18 cellular contexts compared by ENCODE assay signal in the genomic region with DNA sequence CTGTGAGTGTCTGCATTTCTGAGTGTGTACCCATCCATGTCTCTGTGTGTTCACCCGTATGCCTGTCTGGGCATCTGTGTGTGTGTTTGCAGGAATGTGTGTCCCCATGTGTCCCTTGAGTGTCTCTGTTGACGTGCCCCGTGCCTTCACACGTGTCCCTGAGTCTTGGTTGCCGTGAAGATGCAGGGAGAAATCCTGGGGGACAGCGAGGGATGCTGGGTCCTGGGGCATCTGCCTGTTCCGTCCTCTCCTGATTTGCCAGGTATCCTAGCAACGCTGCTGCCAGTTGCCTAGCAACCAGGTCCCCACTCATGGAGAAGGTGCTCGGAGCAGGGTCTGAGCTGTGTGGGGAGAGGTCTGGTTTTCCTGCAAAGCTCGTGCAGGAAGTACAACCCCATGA.
DNase-seq lines count a peak whose midpoint lies in the region; ATAC-seq lines count a peak whose summit lies in the region.
"Had no signal": no experiment of that assay in that cellular context is flagged by ENCODE, and none has a peak within 500 bp of the region (broad histone marks: within the 10 kb centered on the region; RNA-seq: fewer than 3 reads in every experiment).

No MANE protein-coding gene starts in this region.

- no peak for ATAC-seq in GM18517 (IDR thresholded peaks at IDR 0.05; ENCODE audit: unreplicated experiment)
- ATAC-seq: upper lobe of right lung had no signal

- DNase-seq in NCI-H345 (lab: John Stamatoyannopoulos, UW): peak; percentile 51
- no peak for DNase-seq in NCI-H345 treated with DMSO at 0.1 percent for 48 hours (lab: John Stamatoyannopoulos, UW; ENCODE audit: unreplicated experiment)
- peak; percentile 89 for DNase-seq in NCI-H2227 (lab: John Stamatoyannopoulos, UW; ENCODE audit: unreplicated experiment)
- DNase-seq in cerebellar nuclear complex (lab: John Stamatoyannopoulos, UW): peak; percentile 65 to 87
- DNase-seq in putamen (ENCODE audit: low spot score): peak; percentile 39
- no peak for DNase-seq in activated CD4-positive, CD25-positive, alpha-beta regulatory T cell treated with anti-CD3 and anti-CD28 coated beads, Interleukin-2, amount 50 U/mL, for 72 hours
- DNase-seq in NCI-H1694 (lab: John Stamatoyannopoulos, UW): no peak
- DNase-seq: ACHN; activated CD4-positive, alpha-beta T cell treated with anti-CD3 and anti-CD28 coated beads for 48 hours; activated naive CD4-positive, alpha-beta T cell treated with anti-CD3 and anti-CD28 coated beads, Interleukin-2, amount 50 U/mL, for 16 hours; CD4-positive, alpha-beta memory T cell; GDM1; HFFc6; KG1; SJCRH30; stimulated activated naive CD4-positive, alpha-beta T cell; upper lobe of right lung had no signal

Comparison
In these comparisons a context has a peak if more than half of its experiments do, and no peak if none do; other contexts are left out.
1. DNase-seq: peak in NCI-H345 (single experiment), NCI-H2227 (single experiment), cerebellar nuclear complex (2 of 2) and putamen (single experiment); none in NCI-H345 treated with DMSO at 0.1 percent for 48 hours (single experiment), activated CD4-positive, CD25-positive, alpha-beta regulatory T cell treated with anti-CD3 and anti-CD28 coated beads, Interleukin-2, amount 50 U/mL, for 72 hours (single experiment) and NCI-H1694 (single experiment).